ENCODE assay signal across 14 cellular contexts in the genomic region with DNA sequence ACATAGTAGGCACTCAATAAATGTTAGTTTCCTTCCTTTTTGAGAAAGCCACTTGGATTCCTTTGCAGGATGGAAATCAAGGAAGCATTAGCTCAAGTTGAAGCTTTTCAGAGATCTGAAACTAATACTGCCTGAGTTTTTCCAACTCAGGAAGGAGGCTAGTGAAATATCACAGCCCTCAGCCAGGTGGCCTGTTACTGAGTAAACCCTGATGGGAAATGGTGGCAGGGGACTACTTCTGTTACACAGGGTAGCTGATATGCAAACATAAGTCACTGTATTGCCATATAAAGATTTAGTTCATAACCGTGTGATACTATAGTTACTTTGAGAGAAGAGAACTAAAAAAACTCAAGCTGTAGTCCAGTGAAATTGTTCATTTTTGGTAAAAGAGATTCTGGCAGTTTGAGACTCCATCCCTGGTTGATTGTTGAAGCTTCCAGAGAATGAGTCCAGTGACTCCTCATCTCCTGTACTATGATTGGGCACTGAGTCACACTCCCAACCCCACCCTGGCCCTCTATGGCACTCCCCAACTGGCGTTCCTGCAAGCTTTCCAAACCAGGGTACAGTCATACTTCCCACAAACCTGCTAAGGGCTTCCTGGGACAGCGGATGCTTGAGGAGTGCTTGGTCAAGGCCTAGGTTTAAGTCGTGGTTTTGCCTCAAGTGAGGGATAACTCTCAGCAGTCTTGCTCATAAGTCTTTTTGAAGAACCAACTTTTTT.
DNase-seq lines count a peak whose midpoint lies in the region; ATAC-seq and TF ChIP-seq lines count a peak whose summit lies in the region.
"Had no signal": no experiment of that assay in that cellular context is flagged by ENCODE, and none has a peak within 500 bp of the region (broad histone marks: within the 10 kb centered on the region; RNA-seq: fewer than 3 reads in every experiment).

No MANE protein-coding gene starts in this region.

- WGBS in thyroid gland, 2 donors, result 90% methylated on average over 3 to 4 of the region's 4 CpGs

- ATAC-seq in mucosa of descending colon, result peak; percentile 48
- ATAC-seq in HG03097 (IDR thresholded peaks at IDR 0.05; ENCODE audit: low FRiP score, unreplicated experiment), result no peak
- ATAC-seq: left colon, Right ventricle myocardium inferior had no signal

- no peak for TF ChIP-seq POLR2A in thyroid gland (IDR thresholded peaks at IDR 0.05)

- H3K4me1 ChIP-seq in mucosa of descending colon (ENCODE audit: low read depth) (no peaks in the 10 kb centered on the region), thyroid gland (no peaks in the 10 kb centered on the region)
- H3K4me1 ChIP-seq: tibial nerve had no signal

- H3K27ac ChIP-seq in WERI-Rb-1 (no peak overlapping the region), thyroid gland (no peak overlapping the region)
- H3K27ac ChIP-seq: tibial nerve had no signal

- in situ Hi-C loops in astrocyte of the spinal cord (cut with HindIII; ENCODE audit: low sequenced_read_pairs), result no loop called here

- H3K9me3 ChIP-seq in mucosa of descending colon (no peaks in the 10 kb centered on the region), WERI-Rb-1 (ENCODE audit: severe bottlenecking) (no peaks in the 10 kb centered on the region), thyroid gland (no peaks in the 10 kb centered on the region)
- H3K9me3 ChIP-seq: tibial nerve had no signal

- DNase-seq in EH (ENCODE audit: low read depth) (peak; percentile 88), LoVo (ENCODE audit: low spot score) (peak; percentile 14), astrocyte of the spinal cord (ENCODE audit: low read depth, low spot score) (peak; percentile 89), mucosa of descending colon (no peak), WERI-Rb-1 (no peak), thyroid gland (no peak)
- DNase-seq in activated CD8-positive, alpha-beta memory T cell treated with anti-CD3 and anti-CD28 coated beads, Interleukin-2, amount 50 U/mL, for 48 hours, result no peak
- DNase-seq: activated CD4-positive, alpha-beta T cell treated with anti-CD3 and anti-CD28 coated beads, Interleukin-2, amount 10 ng/mL, durations not matched to agents 7 days and 5 days; left colon; NCI-H1436; posterior cingulate gyrus had no signal

- intact Hi-C loops in mucosa of descending colon (cut with DNase I, micrococcal nuclease), result no loop called here
- intact Hi-C loops in thyroid gland (cut with DNase I), result no loop called here

- H3K36me3 ChIP-seq in mucosa of descending colon (ENCODE audit: low read depth) (no peaks in the 10 kb centered on the region), WERI-Rb-1 (no peaks in the 10 kb centered on the region), thyroid gland (no peaks in the 10 kb centered on the region)
- H3K36me3 ChIP-seq: tibial nerve had no signal

- H3K4me3 ChIP-seq in astrocyte of the spinal cord (ENCODE audit: low read depth, low read length) (no peak overlapping the region), mucosa of descending colon (no peak overlapping the region), WERI-Rb-1 (ENCODE audit: low read depth, low read length) (no peak overlapping the region), thyroid gland (replicated peaks in 1 of 3) (no peak overlapping the region)
- H3K4me3 ChIP-seq: tibial nerve had no signal

- TF ChIP-seq CTCF in astrocyte of the spinal cord (IDR thresholded peaks at IDR 0.05; ENCODE audit: low read depth, low read length) (no peak), mucosa of descending colon (IDR thresholded peaks at IDR 0.05) (no peak), WERI-Rb-1 (IDR thresholded peaks at IDR 0.05; ENCODE audit: low read depth, low read length) (no peak), thyroid gland (IDR thresholded peaks at IDR 0.05) (no peak)

- H3K27me3 ChIP-seq in WERI-Rb-1 (ENCODE audit: insufficient read depth, low read depth, severe bottlenecking), result no peaks in the 10 kb centered on the region
- H3K27me3 ChIP-seq in thyroid gland, result no peaks in the 10 kb centered on the region
- H3K27me3 ChIP-seq: tibial nerve had no signal

Comparison
In these comparisons a context has a peak if more than half of its experiments do, and no peak if none do; other contexts are left out.
1. DNase-seq: peak in EH (single experiment), LoVo (single experiment) and astrocyte of the spinal cord (single experiment); none in mucosa of descending colon (0 of 3), activated CD8-positive, alpha-beta memory T cell treated with anti-CD3 and anti-CD28 coated beads, Interleukin-2, amount 50 U/mL, for 48 hours (single experiment), WERI-Rb-1 (single experiment) and thyroid gland (0 of 2).